In the genomic region with DNA sequence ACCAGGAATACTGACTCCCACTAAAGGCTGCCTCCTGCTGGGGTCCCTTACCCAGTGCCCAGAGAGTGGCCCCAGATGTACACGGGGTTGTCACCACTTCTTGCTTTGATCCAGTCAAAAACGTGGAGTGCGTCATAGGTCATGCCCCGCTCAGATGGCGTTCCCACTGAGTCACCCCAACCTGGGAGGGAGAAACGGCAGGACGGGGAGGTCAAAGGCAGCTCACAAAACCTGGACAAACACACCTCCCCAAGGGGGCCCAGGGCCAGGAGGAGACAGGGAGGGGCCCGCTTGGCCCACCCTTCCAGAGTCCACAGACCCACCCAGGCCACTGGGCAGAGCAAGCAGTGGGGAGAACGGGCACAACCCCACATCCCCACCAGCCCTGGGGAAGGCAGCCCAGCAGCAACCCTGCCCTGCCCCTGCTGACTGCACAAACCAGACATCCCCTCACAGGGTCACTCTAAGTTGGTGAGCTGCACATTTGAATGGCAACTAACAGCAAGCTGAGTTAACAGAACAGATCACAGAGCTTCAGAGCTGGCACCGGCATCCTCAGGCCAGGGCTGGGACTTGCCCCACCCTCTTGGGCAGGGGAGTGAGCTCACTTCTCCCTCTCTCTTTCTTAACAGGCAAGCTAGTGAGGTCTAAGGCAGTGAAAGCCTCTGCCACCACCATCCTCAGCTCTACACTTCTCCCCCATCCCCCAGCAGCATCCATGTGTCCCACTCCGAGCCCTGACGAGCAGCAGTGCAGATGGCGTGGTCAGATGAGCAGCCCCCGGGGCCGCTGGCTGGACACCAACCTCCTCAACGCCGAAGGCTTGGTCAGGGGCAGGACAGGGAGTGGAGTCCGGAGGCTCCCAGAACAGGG, we compare ENCODE assay signal across 9 cellular contexts.
DNase-seq lines count a peak whose midpoint lies in the region; ATAC-seq, FAIRE-seq and TF ChIP-seq lines count a peak whose summit lies in the region.
"Had no signal": no experiment of that assay in that cellular context is flagged by ENCODE, and none has a peak within 500 bp of the region (broad histone marks: within the 10 kb centered on the region; RNA-seq: fewer than 3 reads in every experiment).

No MANE protein-coding gene starts in this region.

- no peaks in the 10 kb centered on the region for H3K36me3 ChIP-seq in kidney (ENCODE audit: control insufficient read depth in 1 of 2, insufficient read depth in 2 of 2, low read length in 2 of 2)
- H3K36me3 ChIP-seq in suprapubic skin = peaks cover 31% of the 10 kb centered on the region

- H3K27ac ChIP-seq in kidney (ENCODE audit: low read depth in 2 of 2, low read length in 2 of 2) = peak overlapping the region; percentile 45 to 81
- peak overlapping the region; percentile 86 for H3K27ac ChIP-seq in suprapubic skin
- H3K27ac ChIP-seq: neutrophil had no signal

- intact Hi-C loops in kidney (cut with DNase I) = no loop called here

- H3K4me1 ChIP-seq in kidney (ENCODE audit: control insufficient read depth in 1 of 2, insufficient read depth in 1 of 2, low read depth in 1 of 2, low read length in 2 of 2) (peaks cover 9 to 17% of the 10 kb centered on the region in 2 donors), suprapubic skin (peaks cover 28% of the 10 kb centered on the region)

- no peaks in the 10 kb centered on the region for H3K9me3 ChIP-seq in kidney (ENCODE audit: control insufficient read depth in 1 of 2, low read length in 2 of 2)
- H3K9me3 ChIP-seq in suprapubic skin = no peaks in the 10 kb centered on the region
- H3K9me3 ChIP-seq: neutrophil had no signal

- no peak overlapping the region for H3K9ac ChIP-seq in kidney (ENCODE audit: low read length in 2 of 2)

- ATAC-seq in HG03439 (IDR thresholded peaks at IDR 0.05; ENCODE audit: unreplicated experiment) = no peak
- ATAC-seq in GM21786 (IDR thresholded peaks at IDR 0.05; ENCODE audit: unreplicated experiment) = no peak

- FAIRE-seq in kidney (lab: Jason Lieb, UNC) = no peak

- H3K27me3 ChIP-seq in suprapubic skin = no peaks in the 10 kb centered on the region
- H3K27me3 ChIP-seq: neutrophil had no signal

- in situ Hi-C loops in Caki2 (cut with HindIII; ENCODE audit: low pct_unique_long_range_greater_than_20kb, low sequenced_read_pairs) = no loop called here

- TF ChIP-seq CTCF in kidney (IDR thresholded peaks at IDR 0.05; ENCODE audit: borderline replicate concordance, extremely low read depth, insufficient read depth) (no peak), suprapubic skin (IDR thresholded peaks at IDR 0.05) (no peak)

- TF ChIP-seq POLR2A in suprapubic skin (IDR thresholded peaks at IDR 0.05) = no peak

- H3K4me3 ChIP-seq in kidney (ENCODE audit: low read length in 2 of 2) = no peak overlapping the region
- peak overlapping the region; percentile 26 for H3K4me3 ChIP-seq in suprapubic skin

- DNase-seq in Caki2 (ENCODE audit: low read depth) = peak; percentile 98
- peak; percentile 99 for DNase-seq in M059J (ENCODE audit: low read depth)
- DNase-seq in astrocyte of the hippocampus (ENCODE audit: low read depth, low spot score) = peak; percentile 76
- DNase-seq in kidney = peak; percentile 79
- DNase-seq in suprapubic skin (ENCODE audit: low spot score in 2 of 2) = peak; percentile 77 to 80
- DNase-seq in NCI-H1436 (lab: John Stamatoyannopoulos, UW) = no peak

- 33% methylated on average over 6 of the region's 18 CpGs for WGBS in suprapubic skin

- no peak for TF ChIP-seq EP300 in suprapubic skin (IDR thresholded peaks at IDR 0.05)
